ENCODE assay signal across 23 cellular contexts in genomic region chr9:11735391-11735790, GRCh38.
DNase-seq lines count a peak whose midpoint lies in the region; ATAC-seq, FAIRE-seq and TF ChIP-seq lines count a peak whose summit lies in the region.
"Had no signal": no experiment of that assay in that cellular context is flagged by ENCODE, and none has a peak within 500 bp of the region (broad histone marks: within the 10 kb centered on the region; RNA-seq: fewer than 3 reads in every experiment).

No MANE protein-coding gene starts in this region.

- no peaks in the 10 kb centered on the region for H3K27me3 ChIP-seq in HepG2 (ENCODE audit: control insufficient read depth in 1 of 2, insufficient read depth in 2 of 2, low read length in 2 of 2)
- H3K27me3 ChIP-seq in right lobe of liver: no peaks in the 10 kb centered on the region
- H3K27me3 ChIP-seq: BE2C, Peyer's patch had no signal

- DNase-seq in DMS 273 (lab: John Stamatoyannopoulos, UW; ENCODE audit: unreplicated experiment): peak; percentile 19
- no peak for DNase-seq in DMS 273 treated with DMSO at 0.1 percent for 48 hours (lab: John Stamatoyannopoulos, UW)
- no peak for DNase-seq in HepG2 (ENCODE audit: low spot score)
- DNase-seq in right lobe of liver: no peak
- DNase-seq in choroid plexus epithelial cell (ENCODE audit: low read depth): peak; percentile 13
- no peak for DNase-seq in NCI-H345 treated with DMSO at 0.1 percent for 48 hours (lab: John Stamatoyannopoulos, UW; ENCODE audit: unreplicated experiment)
- DNase-seq in frontal cortex (ENCODE audit: low spot score in 2 of 2): no peak
- DNase-seq in NCI-H526 (lab: John Stamatoyannopoulos, UW): no peak
- DNase-seq: BE2C; Calu3; CD8-positive, alpha-beta memory T cell; GDM1; Karpas-422; NCI-H1105 treated with DMSO at 0.1 percent for 48 hours; NCI-H146; NCI-H1930; NCI-H226; NCI-H510A treated with DMSO at 0.1 percent for 48 hours; Peyer's patch; SHP77 treated with DMSO at 0.1 percent for 48 hours had no signal

- no peak for TF ChIP-seq RAD21 in HepG2 (CRISPR knock-in tag; IDR thresholded peaks at IDR 0.05)

- H3K4me3 ChIP-seq in HepG2 (replicated peaks in 1 of 3; ENCODE audit: insufficient read depth in 1 of 3, low read depth in 2 of 3, low read length in 3 of 3) (no peak overlapping the region), right lobe of liver (no peak overlapping the region), choroid plexus epithelial cell (ENCODE audit: low read depth, low read length) (no peak overlapping the region)
- H3K4me3 ChIP-seq: GM12878, Peyer's patch had no signal

- FAIRE-seq in HepG2 (lab: Jason Lieb, UNC): no peak
- FAIRE-seq in frontal cortex (lab: Jason Lieb, UNC): no peak
- FAIRE-seq: GM12878, H54 had no signal

- H3K79me2 ChIP-seq in HepG2 (ENCODE audit: insufficient read depth, low read length): no peaks in the 10 kb centered on the region

- POLR2A ChIA-PET in HepG2 (lab: Yijun Ruan, JAX): no interaction called here

- H3K36me3 ChIP-seq in HepG2 (replicated peaks in 1 of 2; ENCODE audit: control insufficient read depth in 1 of 2, insufficient read depth in 2 of 2, low read length in 2 of 2): no peaks in the 10 kb centered on the region
- no peaks in the 10 kb centered on the region for H3K36me3 ChIP-seq in right lobe of liver
- H3K36me3 ChIP-seq: BE2C, Peyer's patch had no signal

- H3K9ac ChIP-seq in HepG2 (ENCODE audit: insufficient read depth, low read depth, low read length): no peak overlapping the region

- H3K27ac ChIP-seq in HepG2 (ENCODE audit: extremely low read length, insufficient read depth, low read length) (no peak overlapping the region), right lobe of liver (no peak overlapping the region)
- H3K27ac ChIP-seq: 22Rv1, Peyer's patch had no signal

- intact Hi-C loops in HepG2 (cut with micrococcal nuclease; ENCODE audit: unreplicated experiment) (no loop called here), right lobe of liver (cut with DNase I) (no loop called here)

- CTCF ChIA-PET in HepG2 (lab: Yijun Ruan, JAX; ENCODE audit: low intra/inter-chr PET ratio, low total read pairs): no interaction called here

- H3K4me2 ChIP-seq in HepG2 (ENCODE audit: low read depth, low read length): no peak overlapping the region

- H4K20me1 ChIP-seq in HepG2 (ENCODE audit: insufficient read depth, low read length): no peaks in the 10 kb centered on the region

- no peaks in the 10 kb centered on the region for H3K4me1 ChIP-seq in HepG2 (ENCODE audit: insufficient read depth, low read length)
- H3K4me1 ChIP-seq in right lobe of liver: no peaks in the 10 kb centered on the region
- H3K4me1 ChIP-seq: BE2C, Peyer's patch had no signal

- no peak for ATAC-seq in HepG2
- ATAC-seq in right lobe of liver: no peak
- ATAC-seq: GM12878 had no signal

- H3K9me3 ChIP-seq in HepG2 (ENCODE audit: low read length): peaks cover 82% of the 10 kb centered on the region
- H3K9me3 ChIP-seq in right lobe of liver: no peaks in the 10 kb centered on the region
- H3K9me3 ChIP-seq: BE2C had no signal

- no peak for TF ChIP-seq EP300 in HepG2 (IDR thresholded peaks at IDR 0.05; ENCODE audit: low read depth in 2 of 2, low read length in 2 of 2)
- no peak for TF ChIP-seq EP300 in HepG2 (CRISPR knock-in tag; IDR thresholded peaks at IDR 0.05; ENCODE audit: borderline replicate concordance)

- 3% methylated on average over 1 of the region's 1 CpG for WGBS in HepG2 (ENCODE audit: low lambda C conversion rate)
- 40% methylated on average over 1 of the region's 1 CpG for WGBS in right lobe of liver (ENCODE audit: insufficient coverage, low coverage, low lambda C conversion rate, missing lambda C conversion rate)

- no peak for TF ChIP-seq POLR2A in HepG2 (IDR thresholded peaks at IDR 0.05; ENCODE audit: insufficient read depth in 1 of 2, low read depth in 2 of 2, low read length in 2 of 2)
- no peak for TF ChIP-seq POLR2A in right lobe of liver (IDR thresholded peaks at IDR 0.05)

- no peak overlapping the region for H2AFZ ChIP-seq in HepG2 (ENCODE audit: low read length)

- in situ Hi-C loops in HepG2 (cut with HindIII; ENCODE audit: extremely low pct_ligation_motif_present, low pct_unique_long_range_greater_than_20kb): no loop called here

- TF ChIP-seq CTCF in HepG2 (CRISPR knock-in tag; IDR thresholded peaks at IDR 0.05) (no peak), right lobe of liver (IDR thresholded peaks at IDR 0.05) (no peak), choroid plexus epithelial cell (conservative IDR thresholded peaks at IDR 0.05; ENCODE audit: low read depth, low read length) (no peak)

- BruUV-seq in HepG2 (replicated peaks; lab: Mats Ljungman, UMichigan): no TSS peak

TF ChIP-seq in HepG2, 621 proteins besides CTCF, POLR2A, EP300 and RAD21:
- TF ChIP-seq MBD4 (IDR thresholded peaks at IDR 0.05; ENCODE audit: borderline replicate concordance, low read length) (no peak), RAD51 (IDR thresholded peaks at IDR 0.05; ENCODE audit: borderline replicate concordance) (no peak), ZNF317 (CRISPR knock-in tag; IDR thresholded peaks at IDR 0.05) (peak; percentile 27; the same call in 1 of the 2 replicates)

Comparison
In these comparisons a context has a peak if more than half of its experiments do, and no peak if none do; other contexts are left out.
1. DNase-seq: peak in DMS 273 (single experiment) and choroid plexus epithelial cell (single experiment); none in DMS 273 treated with DMSO at 0.1 percent for 48 hours (single experiment), HepG2 (single experiment), right lobe of liver (0 of 3), NCI-H345 treated with DMSO at 0.1 percent for 48 hours (single experiment), frontal cortex (0 of 2) and NCI-H526 (0 of 2).